ENCODE assay signal across 9 cellular contexts in the genomic region with DNA sequence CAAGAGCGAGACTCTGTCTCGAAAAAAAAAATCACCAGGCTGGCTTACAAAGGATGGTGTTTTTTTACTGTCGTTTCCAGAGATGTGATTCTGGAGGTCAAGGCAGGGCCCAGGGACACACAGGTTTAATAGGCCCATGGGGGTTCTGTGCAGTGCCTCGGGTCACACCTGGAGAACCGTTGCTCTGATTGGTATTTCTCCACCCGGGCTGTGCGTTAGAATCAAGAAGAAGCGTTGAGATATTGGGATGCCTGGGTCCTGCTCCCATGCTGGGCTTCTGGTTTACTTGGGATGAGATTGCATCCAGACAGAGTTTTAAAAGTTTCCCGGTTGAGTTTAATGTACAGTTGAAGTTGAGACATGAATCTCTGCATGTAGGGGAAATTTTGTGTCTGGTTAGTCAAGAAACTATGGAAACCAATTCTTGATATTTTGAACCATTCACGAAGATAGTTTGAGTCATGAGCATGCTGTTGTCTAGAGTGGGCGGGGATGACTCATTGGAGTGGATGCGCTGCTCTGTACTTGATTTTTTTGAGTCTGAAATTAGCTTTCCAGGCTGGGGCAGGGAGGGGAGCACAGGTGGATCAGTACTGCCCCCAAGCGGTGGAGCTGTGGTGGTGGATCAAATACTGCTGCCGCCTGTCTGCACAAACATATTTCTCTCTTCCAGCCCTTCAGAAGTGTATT. TPM values are rescaled to one million over a fixed set of nuclear protein-coding genes. Genes with fewer than 3 reads are reported as not detected.
DNase-seq lines count a peak whose midpoint lies in the region; ATAC-seq and TF ChIP-seq lines count a peak whose summit lies in the region.
"Had no signal": no experiment of that assay in that cellular context is flagged by ENCODE, and none has a peak within 500 bp of the region (broad histone marks: within the 10 kb centered on the region; RNA-seq: fewer than 3 reads in every experiment).

No MANE protein-coding gene starts in this region.

- H3K27ac ChIP-seq in DOHH2 (ENCODE audit: low read depth, low read length) (no peak overlapping the region), IMR-90 (ENCODE audit: insufficient read depth, low read length) (no peak overlapping the region), RWPE2 (ENCODE audit: poor library complexity, severe bottlenecking) (no peak overlapping the region)

- intact Hi-C loops in IMR-90 (cut with micrococcal nuclease) = loop anchor here (1.0 to 10.0 kb wide), 5 partner anchors 106 to 751 kb away; no protein-coding TSS in a partner anchor

- in situ Hi-C loops in IMR-90 (cut with MboI; ENCODE audit: low sequenced_read_pairs) = loop anchor here (5.0 to 10.0 kb wide), 3 partner anchors 107 to 749 kb away; no protein-coding TSS in a partner anchor

- TF ChIP-seq CTCF in DOHH2 (IDR thresholded peaks at IDR 0.05; ENCODE audit: low read depth, low read length, poor library complexity, severe bottlenecking) (peak; percentile 85), IMR-90 (conservative IDR thresholded peaks at IDR 0.05; ENCODE audit: low read depth, low read length) (peak; percentile 99), RWPE2 (IDR thresholded peaks at IDR 0.05; ENCODE audit: poor library complexity, severe bottlenecking) (peak; percentile 94), type B pancreatic cell (conservative IDR thresholded peaks at IDR 0.05) (peak; percentile 96)

- H4K5ac ChIP-seq in IMR-90 (ENCODE audit: low read depth, low read length) = no peak overlapping the region

- H3K9ac ChIP-seq in IMR-90 (ENCODE audit: low read depth, low read length) = no peak overlapping the region

- no peak overlapping the region for H3K4ac ChIP-seq in IMR-90 (ENCODE audit: low read depth, low read length)

- no peaks in the 10 kb centered on the region for H3K9me3 Mint-ChIP-seq in type B pancreatic cell

- peaks cover 8% of the 10 kb centered on the region for H3K36me3 Mint-ChIP-seq in type B pancreatic cell

- no peaks in the 10 kb centered on the region for H3F3A ChIP-seq in DOHH2 (ENCODE audit: control insufficient read depth, insufficient read depth)

- H3K79me2 ChIP-seq in DOHH2 (ENCODE audit: control insufficient read depth, low read length) = no peaks in the 10 kb centered on the region

- no peak overlapping the region for H2AK9ac ChIP-seq in IMR-90 (replicated peaks; ENCODE audit: low read depth, low read length, poor library complexity)

- H3K36me3 ChIP-seq in DOHH2 (ENCODE audit: control insufficient read depth, low read length) (no peaks in the 10 kb centered on the region), IMR-90 (ENCODE audit: control insufficient read depth, insufficient read depth, low read length) (no peaks in the 10 kb centered on the region), RWPE2 (ENCODE audit: low read depth) (no peaks in the 10 kb centered on the region)

- H3K27me3 ChIP-seq in DOHH2 (ENCODE audit: control insufficient read depth, low read length) = no peaks in the 10 kb centered on the region
- peaks cover 36% of the 10 kb centered on the region for H3K27me3 ChIP-seq in IMR-90 (ENCODE audit: control insufficient read depth, insufficient read depth, low read length)
- H3K27me3 ChIP-seq in RWPE2 (ENCODE audit: insufficient read depth, poor library complexity, severe bottlenecking) = no peaks in the 10 kb centered on the region

- no peak overlapping the region for H2BK15ac ChIP-seq in IMR-90 (ENCODE audit: low read depth, low read length)

- H2AK5ac ChIP-seq in IMR-90 (ENCODE audit: low read depth, low read length) = no peak overlapping the region

- no peak overlapping the region for H3K27ac Mint-ChIP-seq in type B pancreatic cell

- peak; percentile 98 for DNase-seq in IMR-90
- peak; percentile 82 for DNase-seq in RWPE2 (ENCODE audit: low spot score)
- peak; percentile 7 for DNase-seq in activated effector memory CD4-positive, alpha-beta T cell treated with Interleukin-2 at 50 U/mL for 16 hours
- peak; percentile 75 for DNase-seq in germinal center (ENCODE audit: low spot score)
- DNase-seq in pons (ENCODE audit: low spot score) = peak; percentile 74
- no peak for DNase-seq in type B pancreatic cell (ENCODE audit: extremely low spot score, unreplicated experiment)

- no peak overlapping the region for H3K14ac ChIP-seq in IMR-90 (replicated peaks; ENCODE audit: low read depth, low read length)

- H2BK20ac ChIP-seq in IMR-90 (ENCODE audit: low read depth, low read length) = no peak overlapping the region

- TF ChIP-seq POLR2A in IMR-90 (IDR thresholded peaks at IDR 0.05; ENCODE audit: low read depth, low read length) = no peak

- H3K4me2 ChIP-seq in DOHH2 (ENCODE audit: low read length) (no peak overlapping the region), IMR-90 (ENCODE audit: low read depth, low read length) (no peak overlapping the region)

- no peak overlapping the region for H3K56ac ChIP-seq in IMR-90 (ENCODE audit: extremely low read depth, insufficient read depth, low read length)

- no peak overlapping the region for H3K23ac ChIP-seq in IMR-90 (ENCODE audit: low read depth, low read length)

- H3K4me3 Mint-ChIP-seq in type B pancreatic cell = no peak overlapping the region

- CTCF ChIA-PET in IMR-90 (lab: Yijun Ruan, JAX) = interaction anchor here (0.8 to 2.4 kb wide), 16 partner anchors 9 to 752 kb away, joined by 3 to 17 read pairs (median 4); partner anchors contain the start of gene E2F6

- POLR2A ChIA-PET in IMR-90 (lab: Charles Lee; ENCODE audit: unreplicated experiment) = no interaction called here

- H3K79me1 ChIP-seq in IMR-90 (ENCODE audit: low read depth in 1 of 2, low read length in 2 of 2) = no peaks in the 10 kb centered on the region

- dilution Hi-C loops in IMR-90 (cut with HindIII; ENCODE audit: low sequenced_read_pairs, unreplicated experiment) = no loop called here

- no peak overlapping the region for H2BK5ac ChIP-seq in IMR-90 (ENCODE audit: low read depth, low read length, poor library complexity, severe bottlenecking)

- ATAC-seq in GM21529 (IDR thresholded peaks at IDR 0.05; ENCODE audit: unreplicated experiment) = peak; percentile 90
- peak; percentile 97 for ATAC-seq in IMR-90 (ENCODE audit: low read depth)
- ATAC-seq in RWPE2 (ENCODE audit: low read depth) = peak; percentile 89

- H2AFZ ChIP-seq in IMR-90 (replicated peaks; ENCODE audit: low read length, poor library complexity) = no peak overlapping the region

- H4K91ac ChIP-seq in IMR-90 (ENCODE audit: insufficient read depth, low read depth, low read length) = no peak overlapping the region

- no peak overlapping the region for H3K18ac ChIP-seq in IMR-90 (ENCODE audit: low read depth, low read length)

- no peaks in the 10 kb centered on the region for H4K20me1 ChIP-seq in DOHH2 (ENCODE audit: control insufficient read depth, insufficient read depth, low read depth, low read length)
- no peaks in the 10 kb centered on the region for H4K20me1 ChIP-seq in IMR-90 (ENCODE audit: insufficient read depth, low read length)

- H3K9me1 ChIP-seq in IMR-90 (ENCODE audit: insufficient read depth, low read length) = no peaks in the 10 kb centered on the region

- H3K4me3 ChIP-seq in DOHH2 (ENCODE audit: low read length) (no peak overlapping the region), IMR-90 (ENCODE audit: insufficient read depth, low read depth, low read length) (no peak overlapping the region), RWPE2 (ENCODE audit: severe bottlenecking) (no peak overlapping the region)
- H3K4me3 ChIP-seq: skin epidermis had no signal

- no peak overlapping the region for H4K8ac ChIP-seq in IMR-90 (ENCODE audit: low read depth in 2 of 2, low read length in 2 of 2)

- H3K4me1 Mint-ChIP-seq in type B pancreatic cell (ENCODE audit: unreplicated experiment) = peaks cover 23% of the 10 kb centered on the region

- WGBS in IMR-90 (ENCODE audit: extremely low coverage in 2 of 2, insufficient read length in 1 of 2), 2 experiments = 50% methylated on average over 6 of the region's 14 CpGs; no CpG with 5 or more reads in 1 of the 2 experiments

- no peaks in the 10 kb centered on the region for H3K9me3 ChIP-seq in DOHH2 (ENCODE audit: control insufficient read depth, insufficient read depth, low read length)
- no peaks in the 10 kb centered on the region for H3K9me3 ChIP-seq in IMR-90 (ENCODE audit: control insufficient read depth, insufficient read depth, low read length)
- no peaks in the 10 kb centered on the region for H3K9me3 ChIP-seq in RWPE2 (ENCODE audit: severe bottlenecking)

- H3K9me2 ChIP-seq in DOHH2 (replicated peaks; ENCODE audit: control insufficient read depth, low read length) = no peaks in the 10 kb centered on the region

- BruUV-seq in IMR-90 (replicated peaks; lab: Mats Ljungman, UMichigan) = no TSS peak

- peak; percentile 99 for TF ChIP-seq RAD21 in IMR-90 (IDR thresholded peaks at IDR 0.05; ENCODE audit: low read length)

- H2BK120ac ChIP-seq in IMR-90 (ENCODE audit: low read depth, low read length) = no peak overlapping the region

- H3K4me1 ChIP-seq in DOHH2 (ENCODE audit: control insufficient read depth, low read length) (peaks cover 3% of the 10 kb centered on the region; the same call in 1 of the 2 replicates), IMR-90 (ENCODE audit: control insufficient read depth, insufficient read depth, low read length) (peaks cover 2% of the 10 kb centered on the region; the same call in 1 of the 2 replicates), RWPE2 (ENCODE audit: insufficient read depth, poor library complexity, severe bottlenecking) (no peaks in the 10 kb centered on the region)

- H3K27me3 Mint-ChIP-seq in type B pancreatic cell = no peaks in the 10 kb centered on the region

TF ChIP-seq in IMR-90, 13 proteins besides CTCF, POLR2A, EP300 and RAD21 (continues in another document):
- TF ChIP-seq FOS (IDR thresholded peaks at IDR 0.05; ENCODE audit: low read depth, low read length) (peak; percentile 99), MAFK (IDR thresholded peaks at IDR 0.05; ENCODE audit: low read depth, low read length) (no peak), CEBPB (IDR thresholded peaks at IDR 0.05; ENCODE audit: low read depth, low read length) (peak; percentile 2; the same call in 1 of the 2 replicates), SMC3 (IDR thresholded peaks at IDR 0.05; ENCODE audit: low read depth, low read length) (peak; percentile 87), RFX5 (IDR thresholded peaks at IDR 0.05; ENCODE audit: low read depth, low read length) (0 out of 2 replicates have a peak, but pooled peaks have one; percentile 22), MAZ (IDR thresholded peaks at IDR 0.05; ENCODE audit: borderline replicate concordance, low read depth, low read length) (peak; percentile 60; the same call in 1 of the 2 replicates), CHD1 (IDR thresholded peaks at IDR 0.05; ENCODE audit: low read depth, low read length) (no peak), BHLHE40 (IDR thresholded peaks at IDR 0.05; ENCODE audit: low read depth, low read length) (peak; percentile 80), NFE2L2 (IDR thresholded peaks at IDR 0.05; ENCODE audit: low read depth, low read length) (no peak), MXI1 (IDR thresholded peaks at IDR 0.05; ENCODE audit: borderline replicate concordance, low read depth, low read length) (peak; percentile 54; the same call in 1 of the 2 replicates)

RNA-seq across cellular contexts. Expression of gene GREB1, which starts 50.1 kb away (rescaled TPM):
- not detected in 2 replicates for total RNA-seq in IMR-90 (2012; rRNA removed)
- polyA plus RNA-seq in IMR-90 (2012; rRNA removed) = 0.05 TPM in 1 of 2 replicates, not detected in the other
- polyA plus RNA-seq in IMR-90 (2012; cell fraction: cytosol; rRNA removed) = 0.01 and 0.05 TPM in 2 replicates
- polyA plus RNA-seq in IMR-90 (2012; cell fraction: nucleus; rRNA removed; ENCODE audit: low replicate concordance) = 0.04 and 0.06 TPM in 2 replicates
- 7.5 and 50.5 TPM in 2 replicates for total RNA-seq in type B pancreatic cell (ENCODE audit: low replicate concordance)
